1 cellular context compared by ENCODE assay signal in the genomic region with DNA sequence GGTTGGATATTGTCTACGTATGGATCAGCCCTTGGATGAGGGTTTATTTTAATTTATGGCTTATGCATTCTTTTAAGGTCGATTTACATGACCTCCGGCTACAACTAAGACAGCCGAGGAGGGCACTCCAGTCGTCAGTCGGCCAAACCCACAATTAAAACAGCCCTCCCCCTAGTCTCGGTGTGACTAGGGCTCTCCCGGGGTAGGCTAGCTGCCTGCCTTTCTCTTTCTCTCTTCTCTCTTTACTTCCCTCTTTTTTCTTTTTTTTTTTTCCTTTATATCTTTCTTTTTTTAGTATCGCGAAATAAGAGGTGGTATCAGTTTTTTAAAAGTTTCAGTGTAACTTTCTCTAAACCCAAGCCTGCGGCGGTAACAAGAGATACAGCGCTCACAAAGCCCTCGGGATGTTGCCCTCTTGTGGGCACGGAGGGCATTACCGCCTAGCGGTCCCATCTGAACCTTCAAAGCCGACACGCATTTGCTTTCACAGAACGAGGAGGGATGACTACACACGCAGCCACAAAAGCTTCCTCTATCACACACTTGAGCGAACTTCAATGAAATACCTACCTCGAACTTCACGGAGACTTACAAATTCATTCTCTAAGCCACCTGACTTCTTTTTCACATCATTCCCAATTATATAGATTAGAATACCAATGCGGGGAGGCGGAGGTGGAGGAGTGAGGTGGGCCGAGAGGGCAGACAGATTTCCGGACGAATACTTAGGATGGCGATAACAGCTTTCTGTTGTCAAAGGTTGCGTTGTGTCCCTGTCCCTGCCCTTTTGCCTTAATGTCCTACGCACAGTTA.
TF ChIP-seq lines count a peak whose summit lies in the region.

No MANE protein-coding gene starts in this region.

TF ChIP-seq in HEK293, 187 proteins besides CTCF, POLR2A, EP300 and RAD21 (continued from another document and continues in another):
- no peak for TF ChIP-seq ZNF645 (tag by site-specific recombination; IDR thresholded peaks at IDR 0.05)
- TF ChIP-seq ZNF211 (tag by site-specific recombination; IDR thresholded peaks at IDR 0.05; ENCODE audit: low read depth) = no peak
- no peak for TF ChIP-seq ZNF362 (tag by site-specific recombination; IDR thresholded peaks at IDR 0.05)
- TF ChIP-seq, protein P1, sequence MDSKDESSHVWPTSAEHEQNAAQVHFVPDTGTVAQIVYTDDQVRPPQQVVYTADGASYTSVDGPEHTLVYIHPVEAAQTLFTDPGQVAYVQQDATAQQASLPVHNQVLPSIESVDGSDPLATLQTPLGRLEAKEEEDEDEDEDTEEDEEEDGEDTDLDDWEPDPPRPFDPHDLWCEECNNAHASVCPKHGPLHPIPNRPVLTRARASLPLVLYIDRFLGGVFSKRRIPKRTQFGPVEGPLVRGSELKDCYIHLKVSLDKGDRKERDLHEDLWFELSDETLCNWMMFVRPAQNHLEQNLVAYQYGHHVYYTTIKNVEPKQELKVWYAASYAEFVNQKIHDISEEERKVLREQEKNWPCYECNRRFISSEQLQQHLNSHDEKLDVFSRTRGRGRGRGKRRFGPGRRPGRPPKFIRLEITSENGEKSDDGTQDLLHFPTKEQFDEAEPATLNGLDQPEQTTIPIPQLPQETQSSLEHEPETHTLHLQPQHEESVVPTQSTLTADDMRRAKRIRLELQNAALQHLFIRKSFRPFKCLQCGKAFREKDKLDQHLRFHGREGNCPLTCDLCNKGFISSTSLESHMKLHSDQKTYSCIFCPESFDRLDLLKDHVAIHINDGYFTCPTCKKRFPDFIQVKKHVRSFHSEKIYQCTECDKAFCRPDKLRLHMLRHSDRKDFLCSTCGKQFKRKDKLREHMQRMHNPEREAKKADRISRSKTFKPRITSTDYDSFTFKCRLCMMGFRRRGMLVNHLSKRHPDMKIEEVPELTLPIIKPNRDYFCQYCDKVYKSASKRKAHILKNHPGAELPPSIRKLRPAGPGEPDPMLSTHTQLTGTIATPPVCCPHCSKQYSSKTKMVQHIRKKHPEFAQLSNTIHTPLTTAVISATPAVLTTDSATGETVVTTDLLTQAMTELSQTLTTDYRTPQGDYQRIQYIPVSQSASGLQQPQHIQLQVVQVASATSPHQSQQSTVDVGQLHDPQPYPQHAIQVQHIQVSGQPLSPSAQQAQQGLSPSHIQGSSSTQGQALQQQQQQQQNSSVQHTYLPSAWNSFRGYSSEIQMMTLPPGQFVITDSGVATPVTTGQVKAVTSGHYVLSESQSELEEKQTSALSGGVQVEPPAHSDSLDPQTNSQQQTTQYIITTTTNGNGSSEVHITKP (tag by site-specific recombination; IDR thresholded peaks at IDR 0.05) = peak; percentile 86
- TF ChIP-seq ZNF302 (tag by site-specific recombination; IDR thresholded peaks at IDR 0.05; ENCODE audit: low read depth) = no peak
- peak; percentile 84; the same call in 1 of the 2 replicates for TF ChIP-seq ZNF391 (tag by site-specific recombination; IDR thresholded peaks at IDR 0.05; ENCODE audit: borderline replicate concordance, low read depth)
- TF ChIP-seq ZNF747 (tag by site-specific recombination; IDR thresholded peaks at IDR 0.05) = no peak
- TF ChIP-seq ZNF133 (tag by site-specific recombination; IDR thresholded peaks at IDR 0.05) = no peak
- TF ChIP-seq ZNF2 (tag by site-specific recombination; IDR thresholded peaks at IDR 0.05) = 0 out of 2 replicates have a peak, but pooled peaks have one; percentile 15
- TF ChIP-seq, protein P2, sequence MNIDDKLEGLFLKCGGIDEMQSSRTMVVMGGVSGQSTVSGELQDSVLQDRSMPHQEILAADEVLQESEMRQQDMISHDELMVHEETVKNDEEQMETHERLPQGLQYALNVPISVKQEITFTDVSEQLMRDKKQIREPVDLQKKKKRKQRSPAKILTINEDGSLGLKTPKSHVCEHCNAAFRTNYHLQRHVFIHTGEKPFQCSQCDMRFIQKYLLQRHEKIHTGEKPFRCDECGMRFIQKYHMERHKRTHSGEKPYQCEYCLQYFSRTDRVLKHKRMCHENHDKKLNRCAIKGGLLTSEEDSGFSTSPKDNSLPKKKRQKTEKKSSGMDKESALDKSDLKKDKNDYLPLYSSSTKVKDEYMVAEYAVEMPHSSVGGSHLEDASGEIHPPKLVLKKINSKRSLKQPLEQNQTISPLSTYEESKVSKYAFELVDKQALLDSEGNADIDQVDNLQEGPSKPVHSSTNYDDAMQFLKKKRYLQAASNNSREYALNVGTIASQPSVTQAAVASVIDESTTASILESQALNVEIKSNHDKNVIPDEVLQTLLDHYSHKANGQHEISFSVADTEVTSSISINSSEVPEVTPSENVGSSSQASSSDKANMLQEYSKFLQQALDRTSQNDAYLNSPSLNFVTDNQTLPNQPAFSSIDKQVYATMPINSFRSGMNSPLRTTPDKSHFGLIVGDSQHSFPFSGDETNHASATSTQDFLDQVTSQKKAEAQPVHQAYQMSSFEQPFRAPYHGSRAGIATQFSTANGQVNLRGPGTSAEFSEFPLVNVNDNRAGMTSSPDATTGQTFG (tag by site-specific recombination; IDR thresholded peaks at IDR 0.05; ENCODE audit: borderline replicate concordance) = no peak
- TF ChIP-seq ZNF16 (tag by site-specific recombination; IDR thresholded peaks at IDR 0.05; ENCODE audit: low read depth) = no peak
- 0 out of 2 replicates have a peak, but pooled peaks have one; percentile 51 for TF ChIP-seq BCL6B (tag by site-specific recombination; IDR thresholded peaks at IDR 0.05)
- TF ChIP-seq ZBTB10 (tag by site-specific recombination; IDR thresholded peaks at IDR 0.05) = no peak
- TF ChIP-seq ZNF704 (tag by site-specific recombination; IDR thresholded peaks at IDR 0.05) = no peak
- no peak for TF ChIP-seq ZNF433 (tag by site-specific recombination; IDR thresholded peaks at IDR 0.05; ENCODE audit: low read depth)
- TF ChIP-seq TRIM28 (IDR thresholded peaks at IDR 0.05; ENCODE audit: borderline replicate concordance, low read length) = 0 out of 2 replicates have a peak, but pooled peaks have one; percentile 35
- no peak for TF ChIP-seq WT1 (tag by site-specific recombination; IDR thresholded peaks at IDR 0.05)
- no peak for TF ChIP-seq ZNF837 (tag by site-specific recombination; IDR thresholded peaks at IDR 0.05)
- TF ChIP-seq ZNF416 (tag by site-specific recombination; IDR thresholded peaks at IDR 0.05) = no peak
- TF ChIP-seq KLF17 (tag by site-specific recombination; IDR thresholded peaks at IDR 0.05) = no peak
- TF ChIP-seq ZNF155 (tag by site-specific recombination; IDR thresholded peaks at IDR 0.05) = no peak
- no peak for TF ChIP-seq ZFP3 (tag by site-specific recombination; IDR thresholded peaks at IDR 0.05; ENCODE audit: low read depth)
- TF ChIP-seq OVOL3 (tag by site-specific recombination; IDR thresholded peaks at IDR 0.05) = no peak
- 0 out of 2 replicates have a peak, but pooled peaks have one; percentile 20 for TF ChIP-seq ZNF558 (tag by site-specific recombination; IDR thresholded peaks at IDR 0.05)
- no peak for TF ChIP-seq GLI4 (tag by site-specific recombination; IDR thresholded peaks at IDR 0.05)
- TF ChIP-seq, protein P3, sequence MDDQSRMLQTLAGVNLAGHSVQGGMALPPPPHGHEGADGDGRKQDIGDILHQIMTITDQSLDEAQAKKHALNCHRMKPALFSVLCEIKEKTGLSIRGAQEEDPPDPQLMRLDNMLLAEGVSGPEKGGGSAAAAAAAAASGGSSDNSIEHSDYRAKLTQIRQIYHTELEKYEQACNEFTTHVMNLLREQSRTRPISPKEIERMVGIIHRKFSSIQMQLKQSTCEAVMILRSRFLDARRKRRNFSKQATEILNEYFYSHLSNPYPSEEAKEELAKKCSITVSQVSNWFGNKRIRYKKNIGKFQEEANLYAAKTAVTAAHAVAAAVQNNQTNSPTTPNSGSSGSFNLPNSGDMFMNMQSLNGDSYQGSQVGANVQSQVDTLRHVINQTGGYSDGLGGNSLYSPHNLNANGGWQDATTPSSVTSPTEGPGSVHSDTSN (CRISPR knock-in tag; IDR thresholded peaks at IDR 0.05) = no peak
- no peak for TF ChIP-seq ZSCAN23 (tag by site-specific recombination; IDR thresholded peaks at IDR 0.05)
- TF ChIP-seq, protein P4, sequence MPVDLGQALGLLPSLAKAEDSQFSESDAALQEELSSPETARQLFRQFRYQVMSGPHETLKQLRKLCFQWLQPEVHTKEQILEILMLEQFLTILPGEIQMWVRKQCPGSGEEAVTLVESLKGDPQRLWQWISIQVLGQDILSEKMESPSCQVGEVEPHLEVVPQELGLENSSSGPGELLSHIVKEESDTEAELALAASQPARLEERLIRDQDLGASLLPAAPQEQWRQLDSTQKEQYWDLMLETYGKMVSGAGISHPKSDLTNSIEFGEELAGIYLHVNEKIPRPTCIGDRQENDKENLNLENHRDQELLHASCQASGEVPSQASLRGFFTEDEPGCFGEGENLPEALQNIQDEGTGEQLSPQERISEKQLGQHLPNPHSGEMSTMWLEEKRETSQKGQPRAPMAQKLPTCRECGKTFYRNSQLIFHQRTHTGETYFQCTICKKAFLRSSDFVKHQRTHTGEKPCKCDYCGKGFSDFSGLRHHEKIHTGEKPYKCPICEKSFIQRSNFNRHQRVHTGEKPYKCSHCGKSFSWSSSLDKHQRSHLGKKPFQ (tag by site-specific recombination; IDR thresholded peaks at IDR 0.05) = peak; percentile 97
- no peak for TF ChIP-seq ZSCAN16 (tag by site-specific recombination; IDR thresholded peaks at IDR 0.05)
- no peak for TF ChIP-seq ZNF623 (tag by site-specific recombination; IDR thresholded peaks at IDR 0.05)
- TF ChIP-seq PRDM1 (tag by site-specific recombination; IDR thresholded peaks at IDR 0.05) = peak; percentile 74; the same call in 1 of the 2 replicates
- 0 out of 2 replicates have a peak, but pooled peaks have one; percentile 15 for TF ChIP-seq ZIC2 (tag by site-specific recombination; IDR thresholded peaks at IDR 0.05)
- TF ChIP-seq ZNF426 (tag by site-specific recombination; IDR thresholded peaks at IDR 0.05) = no peak
- no peak for TF ChIP-seq SP2 (tag by site-specific recombination; IDR thresholded peaks at IDR 0.05)
- no peak for TF ChIP-seq ZNF626 (tag by site-specific recombination; IDR thresholded peaks at IDR 0.05)
- no peak; the same call in 1 of the 2 replicates for TF ChIP-seq ZFP69B (tag by site-specific recombination; IDR thresholded peaks at IDR 0.05)
- TF ChIP-seq ZNF555 (tag by site-specific recombination; conservative IDR thresholded peaks at IDR 0.05) = no peak
- no peak for TF ChIP-seq MYNN (tag by site-specific recombination; IDR thresholded peaks at IDR 0.05; ENCODE audit: borderline replicate concordance)
- TF ChIP-seq SALL2 (tag by site-specific recombination; IDR thresholded peaks at IDR 0.05; ENCODE audit: borderline replicate concordance) = no peak
